8 cellular contexts compared by ENCODE assay signal in the genomic region with DNA sequence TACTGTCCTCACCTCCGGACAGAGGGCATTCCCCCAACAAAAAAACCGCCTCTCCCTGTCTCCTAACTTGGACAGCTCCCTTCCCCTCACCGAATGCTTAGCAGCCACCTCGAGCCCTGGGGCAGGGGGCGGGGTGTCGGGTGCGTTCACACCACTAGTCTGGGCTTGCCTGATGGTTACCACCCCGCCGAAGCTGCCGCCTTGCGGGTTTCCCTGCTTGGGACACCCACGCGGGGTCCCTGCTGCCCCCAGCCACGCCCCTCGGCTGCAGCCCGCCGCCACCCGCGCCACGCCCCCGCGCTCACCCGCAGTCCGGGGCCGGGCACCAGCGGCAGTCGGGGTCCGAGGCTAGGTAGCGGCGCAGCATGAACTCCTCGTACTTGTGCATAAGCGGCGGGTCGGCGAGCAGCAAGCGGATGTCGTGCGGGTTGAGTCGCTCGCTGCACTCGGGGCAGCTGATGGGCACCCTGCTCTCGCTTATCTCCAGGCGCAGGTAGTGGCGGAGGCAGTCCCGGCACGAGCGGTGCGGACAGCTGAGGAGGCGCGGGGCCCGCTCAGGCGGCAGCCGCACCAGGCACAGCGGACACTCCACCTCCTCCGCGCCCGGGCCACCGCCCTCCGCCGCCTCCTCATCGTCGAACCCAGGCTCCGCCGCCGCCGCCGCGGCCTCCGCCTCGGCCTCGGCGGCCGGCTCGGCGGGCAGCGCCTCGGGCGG. TPM values are rescaled to one million over a fixed set of nuclear protein-coding genes. Genes with fewer than 3 reads are reported as not detected.
A peak's percentile ranks its signal among the peaks of the same experiment; 100 is the strongest.
DNase-seq lines count a peak whose midpoint lies in the region; ATAC-seq and TF ChIP-seq lines count a peak whose summit lies in the region.

No MANE protein-coding gene starts in this region.

- ATAC-seq in HG02884 (IDR thresholded peaks at IDR 0.05; ENCODE audit: unreplicated experiment), result peak; percentile 13
- ATAC-seq in mucosa of descending colon, result peak; percentile 50

- H3K9me3 Mint-ChIP-seq in endodermal cell, result no peaks in the 10 kb centered on the region

- H3K4me1 ChIP-seq in endodermal cell (ENCODE audit: control insufficient read depth, insufficient read depth, low read length) (peaks cover 3% of the 10 kb centered on the region), mucosa of descending colon (ENCODE audit: low read depth) (peaks cover 28% of the 10 kb centered on the region)

- H3K27ac ChIP-seq in endodermal cell (ENCODE audit: low read depth, low read length), result no peak overlapping the region

- H3K27me3 ChIP-seq in endodermal cell (ENCODE audit: control insufficient read depth, insufficient read depth, low read length, poor library complexity, severe bottlenecking), result peaks cover 13% of the 10 kb centered on the region

- H3K4me3 ChIP-seq in endodermal cell (ENCODE audit: low read length) (peak overlapping the region; percentile 86), mucosa of descending colon (peak overlapping the region; percentile 90)

- H3K9me3 ChIP-seq in endodermal cell (ENCODE audit: control insufficient read depth, low read length) (no peaks in the 10 kb centered on the region), mucosa of descending colon (no peaks in the 10 kb centered on the region)

- peaks cover 19% of the 10 kb centered on the region for H3K4me1 Mint-ChIP-seq in endodermal cell

- peak overlapping the region; percentile 25 for H3K9ac ChIP-seq in endodermal cell (ENCODE audit: extremely low read depth, low read length, poor library complexity, severe bottlenecking)

- H3K27ac Mint-ChIP-seq in endodermal cell, result no peak overlapping the region

- TF ChIP-seq CTCF in endodermal cell (conservative IDR thresholded peaks at IDR 0.05), result no peak
- TF ChIP-seq CTCF in mucosa of descending colon (IDR thresholded peaks at IDR 0.05), result no peak

- DNase-seq in DMS53 (lab: John Stamatoyannopoulos, UW) (peak; percentile 77), DMS53 treated with DMSO at 0.1 percent for 48 hours (lab: John Stamatoyannopoulos, UW; ENCODE audit: unreplicated experiment) (no peak), NCI-H526 (lab: John Stamatoyannopoulos, UW) (peak; percentile 53 to 86), endodermal cell (peak; percentile 88), mucosa of descending colon (peak; percentile 72 to 86 (median 79))
- peak; percentile 84 for DNase-seq in activated CD8-positive, alpha-beta memory T cell treated with anti-CD3 and anti-CD28 coated beads for 24 hours
- peak; percentile 55 for DNase-seq in stimulated activated CD8-positive, alpha-beta memory T cell treated with anti-CD3 and anti-CD28 coated beads, Interleukin-4, amount 100 ng/mL, for 24 hours (ENCODE audit: low read depth)

- H3K36me3 ChIP-seq in endodermal cell (ENCODE audit: control insufficient read depth, insufficient read depth, low read length) (no peaks in the 10 kb centered on the region), mucosa of descending colon (ENCODE audit: low read depth) (no peaks in the 10 kb centered on the region)

- H3K36me3 Mint-ChIP-seq in endodermal cell (ENCODE audit: low read depth), result no peaks in the 10 kb centered on the region

- 0% methylated on average over 33 to 78 of the region's 78 CpGs for WGBS in endodermal cell (ENCODE audit: insufficient coverage in 1 of 2, insufficient read length in 1 of 2), 2 experiments

- intact Hi-C loops in mucosa of descending colon (cut with DNase I, micrococcal nuclease), result no loop called here

- peaks cover 31% of the 10 kb centered on the region for H3K27me3 Mint-ChIP-seq in endodermal cell (ENCODE audit: insufficient read depth)

- peak overlapping the region; percentile 70 for H3K4me3 Mint-ChIP-seq in endodermal cell

RNA-seq across cellular contexts. Expression of gene RNF19B, which starts 0.7 kb away (rescaled TPM):
- 10 to 100 TPM; 17.8 TPM for total RNA-seq in endodermal cell
- polyA plus RNA-seq in endodermal cell (2013, experiment 1 of 2), result 13.1 TPM
- polyA plus RNA-seq in endodermal cell (2013, experiment 2 of 2), result 12.7 TPM
- total RNA-seq in mucosa of descending colon, result 10 to 100 TPM; 51.5 to 74.9 (median 68.0) TPM
